17 cellular contexts compared by ENCODE assay signal in the genomic region with DNA sequence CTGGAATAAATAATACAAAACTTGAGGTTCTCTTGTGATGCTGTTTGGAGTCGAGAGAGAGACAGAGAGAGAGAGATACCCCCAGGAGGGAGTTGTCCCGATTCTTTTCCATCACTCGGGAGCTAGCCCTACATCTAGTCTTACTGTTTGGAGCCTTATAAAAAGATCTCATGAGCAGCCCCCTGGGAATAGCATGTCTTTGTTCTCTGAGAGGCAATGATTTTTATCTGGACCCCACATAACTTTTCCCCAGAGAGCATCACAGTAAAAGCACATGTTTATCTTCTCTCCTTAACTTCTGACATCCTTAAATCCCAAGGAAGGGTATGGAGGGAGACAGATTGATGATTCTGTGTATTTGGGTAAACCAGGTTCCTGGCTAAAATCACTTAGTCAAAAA. TPM values are rescaled to one million over a fixed set of nuclear protein-coding genes. Genes with fewer than 3 reads are reported as not detected.
A peak's percentile ranks its signal among the peaks of the same experiment; 100 is the strongest.
DNase-seq lines count a peak whose midpoint lies in the region; ATAC-seq, FAIRE-seq and TF ChIP-seq lines count a peak whose summit lies in the region.
"Had no signal": no experiment of that assay in that cellular context is flagged by ENCODE, and none has a peak within 500 bp of the region (broad histone marks: within the 10 kb centered on the region; RNA-seq: fewer than 3 reads in every experiment).

No MANE protein-coding gene starts in this region.

- DNase-seq in Peyer's patch: no peak
- no peak for DNase-seq in kidney
- DNase-seq in stomach: no peak
- DNase-seq in ureter (ENCODE audit: low spot score): no peak
- DNase-seq in activated gamma-delta T cell treated with Interleukin-2 at 50 U/mL for 16 hours: no peak
- DNase-seq: activated CD4-positive, alpha-beta T cell treated with anti-CD3 and anti-CD28 coated beads, Interleukin-2, amount 50 U/mL, for 4 hours; central memory CD4-positive, alpha-beta T cell; DMS153; effector memory CD8-positive, alpha-beta T cell; naive thymus-derived CD4-positive, alpha-beta T cell; NCI-H2081 treated with DMSO at 0.1 percent for 48 hours; NCI-H526 treated with DMSO at 0.1 percent for 48 hours; PC-9 had no signal

- no peaks in the 10 kb centered on the region for H3K27me3 ChIP-seq in Peyer's patch
- no peaks in the 10 kb centered on the region for H3K27me3 ChIP-seq in stomach

- H3K4me1 ChIP-seq in Peyer's patch (no peaks in the 10 kb centered on the region), kidney (ENCODE audit: control insufficient read depth in 1 of 2, insufficient read depth in 1 of 2, low read depth in 1 of 2, low read length in 2 of 2) (peaks cover 0 to 5% of the 10 kb centered on the region in 2 donors), stomach (peaks cover 0 to 3% (median 0%) of the 10 kb centered on the region in 4 donors)

- no peak for ATAC-seq in GM18861 (IDR thresholded peaks at IDR 0.05; ENCODE audit: unreplicated experiment)

- no peak for FAIRE-seq in kidney (lab: Jason Lieb, UNC)

- peak overlapping the region; percentile 54 to 86 (median 70) for H3K27ac ChIP-seq in Peyer's patch
- H3K27ac ChIP-seq in kidney (ENCODE audit: low read depth in 2 of 2, low read length in 2 of 2): peak overlapping the region; percentile 54 to 85
- peak overlapping the region in 4 of 5 donors; percentile 57 to 76 (median 62) for H3K27ac ChIP-seq in stomach
- H3K27ac ChIP-seq: PC-9 had no signal

- H3K36me3 ChIP-seq in Peyer's patch (no peaks in the 10 kb centered on the region), kidney (ENCODE audit: control insufficient read depth in 1 of 2, insufficient read depth in 2 of 2, low read length in 2 of 2) (no peaks in the 10 kb centered on the region), stomach (no peaks in the 10 kb centered on the region)
- H3K36me3 ChIP-seq: thoracic aorta had no signal

- H3K9me3 ChIP-seq in Peyer's patch (no peaks in the 10 kb centered on the region), kidney (ENCODE audit: control insufficient read depth in 1 of 2, low read length in 2 of 2) (no peaks in the 10 kb centered on the region), stomach (peaks cover 0 to 9% (median 7%) of the 10 kb centered on the region in 4 donors)

- no peak for TF ChIP-seq POLR2A in Peyer's patch (IDR thresholded peaks at IDR 0.05)
- no peak for TF ChIP-seq POLR2A in stomach (IDR thresholded peaks at IDR 0.05)

- intact Hi-C loops in kidney (cut with DNase I) (no loop called here), stomach (cut with DNase I; ENCODE audit: low total_unique reads) (no loop called here)

- WGBS in stomach, 5 donors: 42 to 76% (median 51%) methylated on average over 3 of the region's 3 CpGs

- TF ChIP-seq EP300 in stomach (IDR thresholded peaks at IDR 0.05): no peak

- H3K9ac ChIP-seq in kidney (ENCODE audit: low read length in 2 of 2): no peak overlapping the region

- peak overlapping the region; percentile 32; the same call in 1 of the 2 replicates for H3K4me3 ChIP-seq in GM08714 (ENCODE audit: low read length)
- H3K4me3 ChIP-seq in Peyer's patch: no peak overlapping the region
- no peak overlapping the region for H3K4me3 ChIP-seq in kidney (ENCODE audit: low read length in 2 of 2)
- H3K4me3 ChIP-seq in stomach: no peak overlapping the region
- H3K4me3 ChIP-seq: PC-9, thoracic aorta had no signal

- TF ChIP-seq CTCF in Peyer's patch (IDR thresholded peaks at IDR 0.05) (no peak), kidney (IDR thresholded peaks at IDR 0.05; ENCODE audit: borderline replicate concordance, extremely low read depth, insufficient read depth) (no peak), stomach (IDR thresholded peaks at IDR 0.05) (no peak)

RNA-seq across cellular contexts. Expression of a gene that starts 20.9 kb away (rescaled TPM):
- total RNA-seq in Peyer's patch (10 to 100 TPM in 1 of 4 donors, 1 to 10 TPM in 1, under 1 TPM in 1, not detected in 1; 0.95 to 26.4 (median 1.5) TPM), kidney (21.6 TPM), stomach (1 to 10 TPM in 2 of 5 donors, under 1 TPM in 2, not detected in 1; 0.45 to 3.9 (median 1.9) TPM), ureter (25.6 TPM)
- polyA plus RNA-seq in kidney (ENCODE audit: insufficient read depth, low read depth, low replicate concordance) (10.8 TPM), stomach (1 to 10 TPM in 1 of 3 donors, under 1 TPM in 2; 0.62 to 2.1 (median 0.92) TPM)
- total RNA-seq: PC-9, pulmonary artery endothelial cell had no signal

RNA-seq across cellular contexts. Expression of a gene that starts 43.2 kb away (rescaled TPM):
- total RNA-seq in Peyer's patch (10 to 100 TPM; 14.6 to 70.1 (median 50.4) TPM), kidney (200 TPM), stomach (100 to 1,000 TPM in 1 of 5 donors, 10 to 100 TPM in 3, under 1 TPM in 1; 0.29 to 171 (median 39.7) TPM), ureter (145 TPM)
- polyA plus RNA-seq in kidney (ENCODE audit: insufficient read depth, low read depth, low replicate concordance) (154 TPM), stomach (10 to 100 TPM; 14.3 to 34.1 (median 23.3) TPM)
- total RNA-seq: PC-9 had no signal

RNA-seq across cellular contexts. Expression of a gene that starts 45.5 kb away (rescaled TPM):
- total RNA-seq in Peyer's patch (100 to 1,000 TPM in 1 of 4 donors, 10 to 100 TPM in 2, 1 to 10 TPM in 1; 9.5 to 104 (median 19.7) TPM), kidney (181 TPM), stomach (10 to 100 TPM in 4 of 5 donors, not detected in 1; 10.7 to 46.6 (median 31.9) TPM), ureter (82.5 TPM)
- polyA plus RNA-seq in kidney (ENCODE audit: insufficient read depth, low read depth, low replicate concordance) (141 TPM), stomach (10 to 100 TPM; 48.3 to 62.2 (median 51.1) TPM)
- total RNA-seq: PC-9 had no signal
